5 cellular contexts compared by ENCODE assay signal in the genomic region with DNA sequence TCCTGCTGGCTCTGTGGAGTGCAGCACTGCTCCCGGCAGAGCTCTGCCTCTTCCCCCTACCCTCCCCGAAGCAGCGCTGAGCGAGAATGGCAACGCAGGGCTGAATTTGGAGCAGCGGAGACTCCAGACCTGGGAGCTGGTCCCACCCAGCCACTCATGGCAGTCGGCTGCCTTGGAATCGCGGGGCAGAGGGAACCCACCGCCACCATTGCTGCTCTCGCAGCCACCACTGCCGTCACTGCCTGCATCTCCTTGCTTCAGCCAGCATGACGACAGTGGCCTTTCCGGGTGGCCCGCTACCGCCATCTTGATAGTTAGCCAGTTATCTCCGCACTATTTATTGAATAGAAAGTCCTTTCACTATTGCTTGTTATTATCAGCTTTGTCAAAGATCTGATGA.
"Had no signal": no experiment of that assay in that cellular context is flagged by ENCODE, and none has a peak within 500 bp of the region (broad histone marks: within the 10 kb centered on the region; RNA-seq: fewer than 3 reads in every experiment).

No MANE protein-coding gene starts in this region.

- ATAC-seq: GM23338, K562 had no signal

- H3K4me1 Mint-ChIP-seq: GM23338, H9 had no signal

- H3K4me2 ChIP-seq: GM23338 had no signal

- H3K27ac Mint-ChIP-seq: GM23338, H9 had no signal

- H2AFZ ChIP-seq: GM23338 had no signal

- H3K4me3 Mint-ChIP-seq: GM23338, H9 had no signal

- H3K4me3 ChIP-seq: GM23338, K562 had no signal

- DNase-seq: H9, HCEC 1CT, IMR-90 had no signal
